ENCODE assay signal across 1 cellular context in the genomic region with DNA sequence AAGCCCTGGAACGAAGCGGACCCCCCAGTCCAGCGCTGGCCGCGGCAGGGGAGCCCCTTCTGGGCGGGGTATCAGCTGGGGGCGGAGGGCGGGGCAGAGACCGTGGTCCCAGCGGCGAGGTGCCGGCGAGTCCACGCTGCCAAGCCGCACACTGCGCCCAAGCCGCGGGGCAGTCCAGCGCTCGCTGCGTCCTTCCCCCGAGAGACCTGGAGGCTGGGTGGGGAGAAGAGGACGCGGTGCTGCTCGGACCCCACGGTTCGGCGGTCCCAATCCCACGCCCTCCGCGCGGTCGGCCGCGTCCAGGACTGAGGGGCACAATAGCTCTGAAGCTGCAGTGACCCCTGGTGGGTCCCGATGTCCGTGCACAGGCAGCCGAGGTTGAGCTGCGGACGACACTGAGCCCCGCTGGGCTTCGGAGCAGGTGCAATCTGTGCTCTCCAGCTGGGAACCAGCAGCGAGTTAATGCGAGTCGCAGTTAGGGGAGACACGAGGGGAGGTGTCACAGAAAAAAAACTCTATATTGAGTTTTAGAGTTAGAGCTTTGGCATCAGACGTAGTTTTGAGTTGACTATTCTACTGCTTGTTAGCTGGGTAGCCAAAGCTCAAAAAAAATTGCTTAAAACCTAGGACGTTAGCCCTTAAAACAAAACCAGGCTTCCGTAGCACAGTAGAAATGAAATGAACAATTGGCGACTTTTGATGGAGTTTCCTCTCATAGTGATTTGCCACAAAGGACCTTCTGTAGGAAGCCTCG.
TF ChIP-seq lines count a peak whose summit lies in the region.

No MANE protein-coding gene starts in this region.

TF ChIP-seq in HEK293, 187 proteins besides CTCF, POLR2A, EP300 and RAD21 (continued from another document and continues in another):
- TF ChIP-seq ZNF148 (tag by site-specific recombination; IDR thresholded peaks at IDR 0.05; ENCODE audit: borderline replicate concordance) (no peak), ZFP3 (tag by site-specific recombination; IDR thresholded peaks at IDR 0.05; ENCODE audit: low read depth) (no peak), ZNF398 (tag by site-specific recombination; IDR thresholded peaks at IDR 0.05) (no peak), GLIS1 (tag by site-specific recombination; IDR thresholded peaks at IDR 0.05) (peak; percentile 96), ZNF521 (tag by site-specific recombination; IDR thresholded peaks at IDR 0.05) (no peak), ZXDB (tag by site-specific recombination; IDR thresholded peaks at IDR 0.05) (peak; percentile 21; the same call in 1 of the 2 replicates), MYNN (tag by site-specific recombination; IDR thresholded peaks at IDR 0.05; ENCODE audit: borderline replicate concordance) (no peak), ZBTB26 (tag by site-specific recombination; optimal IDR thresholded peaks at IDR 0.05) (no peak), ZNF670 (tag by site-specific recombination; IDR thresholded peaks at IDR 0.05; ENCODE audit: low read depth) (no peak), ZNF488 (tag by site-specific recombination; IDR thresholded peaks at IDR 0.05) (no peak), RBAK (tag by site-specific recombination; IDR thresholded peaks at IDR 0.05) (no peak), OSR2 (tag by site-specific recombination; IDR thresholded peaks at IDR 0.05) (no peak; the same call in 1 of the 2 replicates), ZNF24 (tag by site-specific recombination; IDR thresholded peaks at IDR 0.05) (no peak), KLF7 (tag by site-specific recombination; IDR thresholded peaks at IDR 0.05; ENCODE audit: borderline replicate concordance) (peak; percentile 78; the same call in 1 of the 2 replicates), ZNF768 (tag by site-specific recombination; IDR thresholded peaks at IDR 0.05) (no peak; the same call in 1 of the 2 replicates), ZNF600 (tag by site-specific recombination; IDR thresholded peaks at IDR 0.05) (peak; percentile 43; the same call in 1 of the 2 replicates), ZIC2 (tag by site-specific recombination; IDR thresholded peaks at IDR 0.05) (peak; percentile 95), PRDM1 (tag by site-specific recombination; IDR thresholded peaks at IDR 0.05) (no peak), ZNF169 (tag by site-specific recombination; IDR thresholded peaks at IDR 0.05) (no peak), ZNF658 (tag by site-specific recombination; IDR thresholded peaks at IDR 0.05) (no peak), ZNF114 (tag by site-specific recombination; IDR thresholded peaks at IDR 0.05) (no peak), SP3 (tag by site-specific recombination; IDR thresholded peaks at IDR 0.05) (peak; percentile 85), MEIS1 (CRISPR knock-in tag; IDR thresholded peaks at IDR 0.05; ENCODE audit: borderline replicate concordance) (no peak), ZNF596 (tag by site-specific recombination; IDR thresholded peaks at IDR 0.05) (no peak), ZNF747 (tag by site-specific recombination; IDR thresholded peaks at IDR 0.05) (no peak), ZNF341 (tag by site-specific recombination; IDR thresholded peaks at IDR 0.05; ENCODE audit: low read depth) (peak; percentile 87), ZBTB1 (tag by site-specific recombination; IDR thresholded peaks at IDR 0.05) (no peak), ZNF830 (tag by site-specific recombination; IDR thresholded peaks at IDR 0.05; ENCODE audit: low read depth) (no peak), ZNF354C (tag by site-specific recombination; IDR thresholded peaks at IDR 0.05; ENCODE audit: borderline replicate concordance, low read depth) (no peak), ZNF785 (tag by site-specific recombination; IDR thresholded peaks at IDR 0.05) (peak; percentile 77; the same call in 1 of the 2 replicates), ZNF292 (tag by site-specific recombination; IDR thresholded peaks at IDR 0.05; ENCODE audit: borderline replicate concordance, low read depth) (no peak), ZNF274 (IDR thresholded peaks at IDR 0.05; ENCODE audit: low read length) (no peak), ZNF274 (tag by site-specific recombination; IDR thresholded peaks at IDR 0.05; ENCODE audit: borderline replicate concordance) (no peak), BCL11A (tag by site-specific recombination; IDR thresholded peaks at IDR 0.05; ENCODE audit: low read depth) (0 out of 2 replicates have a peak, but pooled peaks have one; percentile 26), GLI4 (tag by site-specific recombination; IDR thresholded peaks at IDR 0.05) (0 out of 2 replicates have a peak, but pooled peaks have one; percentile 46), ZNF394 (tag by site-specific recombination; IDR thresholded peaks at IDR 0.05; ENCODE audit: borderline replicate concordance) (peak; percentile 33; the same call in 1 of the 2 replicates), ZNF777 (tag by site-specific recombination; IDR thresholded peaks at IDR 0.05; ENCODE audit: borderline replicate concordance) (peak; percentile 49; the same call in 1 of the 2 replicates), ZNF416 (tag by site-specific recombination; IDR thresholded peaks at IDR 0.05) (no peak), ZNF701 (tag by site-specific recombination; IDR thresholded peaks at IDR 0.05) (no peak), YY1 (tag by site-specific recombination; IDR thresholded peaks at IDR 0.05) (no peak), HOXA7 (CRISPR knock-in tag; IDR thresholded peaks at IDR 0.05; ENCODE audit: borderline replicate concordance) (no peak)
- TF ChIP-seq, protein P1, sequence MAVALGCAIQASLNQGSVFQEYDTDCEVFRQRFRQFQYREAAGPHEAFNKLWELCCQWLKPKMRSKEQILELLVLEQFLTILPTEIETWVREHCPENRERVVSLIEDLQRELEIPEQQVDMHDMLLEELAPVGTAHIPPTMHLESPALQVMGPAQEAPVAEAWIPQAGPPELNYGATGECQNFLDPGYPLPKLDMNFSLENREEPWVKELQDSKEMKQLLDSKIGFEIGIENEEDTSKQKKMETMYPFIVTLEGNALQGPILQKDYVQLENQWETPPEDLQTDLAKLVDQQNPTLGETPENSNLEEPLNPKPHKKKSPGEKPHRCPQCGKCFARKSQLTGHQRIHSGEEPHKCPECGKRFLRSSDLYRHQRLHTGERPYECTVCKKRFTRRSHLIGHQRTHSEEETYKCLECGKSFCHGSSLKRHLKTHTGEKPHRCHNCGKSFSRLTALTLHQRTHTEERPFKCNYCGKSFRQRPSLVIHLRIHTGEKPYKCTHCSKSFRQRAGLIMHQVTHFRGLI (tag by site-specific recombination; IDR thresholded peaks at IDR 0.05), result no peak; the same call in none of the 2 replicates
- TF ChIP-seq, protein P2, sequence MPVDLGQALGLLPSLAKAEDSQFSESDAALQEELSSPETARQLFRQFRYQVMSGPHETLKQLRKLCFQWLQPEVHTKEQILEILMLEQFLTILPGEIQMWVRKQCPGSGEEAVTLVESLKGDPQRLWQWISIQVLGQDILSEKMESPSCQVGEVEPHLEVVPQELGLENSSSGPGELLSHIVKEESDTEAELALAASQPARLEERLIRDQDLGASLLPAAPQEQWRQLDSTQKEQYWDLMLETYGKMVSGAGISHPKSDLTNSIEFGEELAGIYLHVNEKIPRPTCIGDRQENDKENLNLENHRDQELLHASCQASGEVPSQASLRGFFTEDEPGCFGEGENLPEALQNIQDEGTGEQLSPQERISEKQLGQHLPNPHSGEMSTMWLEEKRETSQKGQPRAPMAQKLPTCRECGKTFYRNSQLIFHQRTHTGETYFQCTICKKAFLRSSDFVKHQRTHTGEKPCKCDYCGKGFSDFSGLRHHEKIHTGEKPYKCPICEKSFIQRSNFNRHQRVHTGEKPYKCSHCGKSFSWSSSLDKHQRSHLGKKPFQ (tag by site-specific recombination; IDR thresholded peaks at IDR 0.05), result no peak
- TF ChIP-seq, protein P3, sequence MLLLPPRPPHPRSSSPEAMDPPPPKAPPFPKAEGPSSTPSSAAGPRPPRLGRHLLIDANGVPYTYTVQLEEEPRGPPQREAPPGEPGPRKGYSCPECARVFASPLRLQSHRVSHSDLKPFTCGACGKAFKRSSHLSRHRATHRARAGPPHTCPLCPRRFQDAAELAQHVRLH (tag by site-specific recombination; IDR thresholded peaks at IDR 0.05), result no peak
- TF ChIP-seq, protein P4, sequence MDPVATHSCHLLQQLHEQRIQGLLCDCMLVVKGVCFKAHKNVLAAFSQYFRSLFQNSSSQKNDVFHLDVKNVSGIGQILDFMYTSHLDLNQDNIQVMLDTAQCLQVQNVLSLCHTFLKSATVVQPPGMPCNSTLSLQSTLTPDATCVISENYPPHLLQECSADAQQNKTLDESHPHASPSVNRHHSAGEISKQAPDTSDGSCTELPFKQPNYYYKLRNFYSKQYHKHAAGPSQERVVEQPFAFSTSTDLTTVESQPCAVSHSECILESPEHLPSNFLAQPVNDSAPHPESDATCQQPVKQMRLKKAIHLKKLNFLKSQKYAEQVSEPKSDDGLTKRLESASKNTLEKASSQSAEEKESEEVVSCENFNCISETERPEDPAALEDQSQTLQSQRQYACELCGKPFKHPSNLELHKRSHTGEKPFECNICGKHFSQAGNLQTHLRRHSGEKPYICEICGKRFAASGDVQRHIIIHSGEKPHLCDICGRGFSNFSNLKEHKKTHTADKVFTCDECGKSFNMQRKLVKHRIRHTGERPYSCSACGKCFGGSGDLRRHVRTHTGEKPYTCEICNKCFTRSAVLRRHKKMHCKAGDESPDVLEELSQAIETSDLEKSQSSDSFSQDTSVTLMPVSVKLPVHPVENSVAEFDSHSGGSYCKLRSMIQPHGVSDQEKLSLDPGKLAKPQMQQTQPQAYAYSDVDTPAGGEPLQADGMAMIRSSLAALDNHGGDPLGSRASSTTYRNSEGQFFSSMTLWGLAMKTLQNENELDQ (tag by site-specific recombination; IDR thresholded peaks at IDR 0.05; ENCODE audit: low read depth), result no peak
- TF ChIP-seq, protein P5, sequence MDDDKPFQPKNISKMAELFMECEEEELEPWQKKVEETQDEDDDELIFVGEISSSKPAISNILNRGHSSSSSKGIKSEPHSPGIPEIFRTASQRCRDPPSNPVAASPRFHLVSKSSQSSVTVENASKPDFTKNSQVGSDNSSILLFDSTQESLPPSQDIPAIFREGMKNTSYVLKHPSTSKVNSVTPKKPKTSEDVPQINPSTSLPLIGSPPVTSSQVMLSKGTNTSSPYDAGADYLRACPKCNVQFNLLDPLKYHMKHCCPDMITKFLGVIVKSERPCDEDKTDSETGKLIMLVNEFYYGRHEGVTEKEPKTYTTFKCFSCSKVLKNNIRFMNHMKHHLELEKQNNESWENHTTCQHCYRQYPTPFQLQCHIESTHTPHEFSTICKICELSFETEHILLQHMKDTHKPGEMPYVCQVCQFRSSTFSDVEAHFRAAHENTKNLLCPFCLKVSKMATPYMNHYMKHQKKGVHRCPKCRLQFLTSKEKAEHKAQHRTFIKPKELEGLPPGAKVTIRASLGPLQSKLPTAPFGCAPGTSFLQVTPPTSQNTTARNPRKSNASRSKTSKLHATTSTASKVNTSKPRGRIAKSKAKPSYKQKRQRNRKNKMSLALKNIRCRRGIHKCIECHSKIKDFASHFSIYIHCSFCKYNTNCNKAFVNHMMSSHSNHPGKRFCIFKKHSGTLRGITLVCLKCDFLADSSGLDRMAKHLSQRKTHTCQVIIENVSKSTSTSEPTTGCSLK (tag by site-specific recombination; IDR thresholded peaks at IDR 0.05), result no peak
